ENCODE assay signal across 17 cellular contexts in the genomic region with DNA sequence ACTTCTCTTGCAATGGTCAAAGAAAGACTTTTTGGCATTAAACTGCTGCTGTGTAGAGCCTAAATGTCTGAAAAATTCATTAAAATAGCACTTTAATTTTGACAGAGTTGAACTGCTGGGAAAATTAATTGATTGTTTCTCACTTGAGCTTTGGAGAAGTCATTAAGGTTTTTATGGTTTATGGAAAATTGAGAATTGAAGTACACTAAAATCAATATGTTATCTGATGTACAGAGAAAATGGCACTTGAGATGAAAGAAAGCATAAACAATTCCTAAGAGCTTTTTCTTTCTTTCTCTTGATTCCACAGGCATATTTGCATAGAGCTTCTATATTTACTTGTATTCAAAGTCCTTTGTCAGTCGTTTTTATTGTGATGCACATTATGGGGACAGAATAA.
"Had no signal": no experiment of that assay in that cellular context is flagged by ENCODE, and none has a peak within 500 bp of the region (broad histone marks: within the 10 kb centered on the region; RNA-seq: fewer than 3 reads in every experiment).

No MANE protein-coding gene starts in this region.

- H3K4me1 Mint-ChIP-seq: naive thymus-derived CD4-positive, alpha-beta T cell had no signal

- H3K27ac ChIP-seq: epithelial cell of prostate, esophagus muscularis mucosa, gastroesophageal sphincter, neutrophil, stomach had no signal

- ATAC-seq: effector memory CD8-positive, alpha-beta T cell; gastroesophageal sphincter; left lobe of liver; naive thymus-derived CD4-positive, alpha-beta T cell; sciatic nerve had no signal

- H3K27me3 ChIP-seq: esophagus muscularis mucosa, gastroesophageal sphincter had no signal

- H3K4me3 Mint-ChIP-seq: dendritic cell treated with granulocyte-macrophage colony-stimulating factor and Interleukin-4, amounts not matched to agents 40 ng/mL and 50 ng/mL, for 4 days; effector memory CD8-positive, alpha-beta T cell; naive thymus-derived CD4-positive, alpha-beta T cell had no signal

- H3K4me3 ChIP-seq: esophagus muscularis mucosa, gastroesophageal sphincter, stomach had no signal

- H3K27ac Mint-ChIP-seq: dendritic cell treated with granulocyte-macrophage colony-stimulating factor and Interleukin-4, amounts not matched to agents 40 ng/mL and 50 ng/mL, for 4 days; effector memory CD8-positive, alpha-beta T cell; naive thymus-derived CD4-positive, alpha-beta T cell had no signal

- DNase-seq: effector memory CD8-positive, alpha-beta T cell; glutamatergic neuron; islet precursor cell; mammary epithelial cell; naive thymus-derived CD4-positive, alpha-beta T cell; posterior cingulate gyrus; stimulated activated CD4-positive, alpha-beta T cell treated with anti-CD3 and anti-CD28 coated beads, Interleukin-2, amount 100 ng/mL, for 24 hours; stimulated activated naive CD4-positive, alpha-beta T cell; stomach; trophoblast cell had no signal

- H3K9me3 ChIP-seq: esophagus muscularis mucosa, gastroesophageal sphincter, neutrophil, stomach had no signal

- H3K36me3 ChIP-seq: esophagus muscularis mucosa, gastroesophageal sphincter, neutrophil, stomach had no signal

- H3K36me3 Mint-ChIP-seq: naive thymus-derived CD4-positive, alpha-beta T cell had no signal

- H3K9me3 Mint-ChIP-seq: dendritic cell treated with granulocyte-macrophage colony-stimulating factor and Interleukin-4, amounts not matched to agents 40 ng/mL and 50 ng/mL, for 4 days; effector memory CD8-positive, alpha-beta T cell; naive thymus-derived CD4-positive, alpha-beta T cell had no signal

- H3K4me1 ChIP-seq: esophagus muscularis mucosa, gastroesophageal sphincter, stomach had no signal
